24 cellular contexts compared by ENCODE assay signal in genomic region chr12:49878021-49878420, GRCh38. TPM values are rescaled to one million over a fixed set of nuclear protein-coding genes. Genes with fewer than 3 reads are reported as not detected.
DNase-seq lines count a peak whose midpoint lies in the region; ATAC-seq, FAIRE-seq and TF ChIP-seq lines count a peak whose summit lies in the region.
"Had no signal": no experiment of that assay in that cellular context is flagged by ENCODE, and none has a peak within 500 bp of the region (broad histone marks: within the 10 kb centered on the region; RNA-seq: fewer than 3 reads in every experiment).

No MANE protein-coding gene starts in this region.

- BruUV-seq in HepG2 (replicated peaks; lab: Mats Ljungman, UMichigan) = no TSS peak

- no peak for TF ChIP-seq POLR2A in HepG2 (IDR thresholded peaks at IDR 0.05; ENCODE audit: insufficient read depth in 1 of 2, low read depth in 2 of 2, low read length in 2 of 2)
- no peak for TF ChIP-seq POLR2A in right lobe of liver (IDR thresholded peaks at IDR 0.05)

- TF ChIP-seq CTCF in HepG2 (CRISPR knock-in tag; IDR thresholded peaks at IDR 0.05) (no peak), right lobe of liver (IDR thresholded peaks at IDR 0.05) (no peak), brain (conservative IDR thresholded peaks at IDR 0.05) (no peak), neural progenitor cell (IDR thresholded peaks at IDR 0.05) (no peak)

- H3K9me3 ChIP-seq in HepG2 (ENCODE audit: low read length) = peaks cover 26% of the 10 kb centered on the region
- H3K9me3 ChIP-seq in right lobe of liver = no peaks in the 10 kb centered on the region
- H3K9me3 ChIP-seq in neural progenitor cell (ENCODE audit: low read depth) = no peaks in the 10 kb centered on the region
- H3K9me3 ChIP-seq in CD4-positive, alpha-beta memory T cell (ENCODE audit: control insufficient read depth in 1 of 2, low read length in 2 of 2) = no peaks in the 10 kb centered on the region
- H3K9me3 ChIP-seq: BE2C had no signal

- peaks cover 30% of the 10 kb centered on the region for H3K4me1 Mint-ChIP-seq in brain
- H3K4me1 Mint-ChIP-seq in neural progenitor cell = peaks cover 16% of the 10 kb centered on the region
- peaks cover 0 to 3% (median 0%) of the 10 kb centered on the region in 4 donors for H3K4me1 Mint-ChIP-seq in CD4-positive, alpha-beta memory T cell
- H3K4me1 Mint-ChIP-seq in activated T-cell treated with anti-CD3 and anti-CD28 coated beads, Interleukin-2, amount 50 U/mL, for 4 hours (ENCODE audit: low read depth) = no peaks in the 10 kb centered on the region
- H3K4me1 Mint-ChIP-seq: CD14-positive monocyte had no signal

- H4K20me1 ChIP-seq in HepG2 (ENCODE audit: insufficient read depth, low read length) (no peaks in the 10 kb centered on the region), neural progenitor cell (ENCODE audit: low read depth) (no peaks in the 10 kb centered on the region)
- H4K20me1 ChIP-seq: BLaER1 treated with 17β-estradiol and CSF1 and Interleukin-3, amounts not matched to agents 10 nM and 100 nM had no signal

- peak overlapping the region in 3 of 5 experiments; percentile 10 to 36 (median 10) for H3K27ac Mint-ChIP-seq in brain
- no peak overlapping the region for H3K27ac Mint-ChIP-seq in neural progenitor cell
- H3K27ac Mint-ChIP-seq in CD4-positive, alpha-beta memory T cell = no peak overlapping the region
- H3K27ac Mint-ChIP-seq: CD14-positive monocyte; CD4-positive, alpha-beta T cell; GM23338 had no signal

- no peak overlapping the region for H3K4me3 ChIP-seq in HepG2 (replicated peaks in 1 of 3; ENCODE audit: insufficient read depth in 1 of 3, low read depth in 2 of 3, low read length in 3 of 3)
- no peak overlapping the region for H3K4me3 ChIP-seq in right lobe of liver
- H3K4me3 ChIP-seq in neural progenitor cell = no peak overlapping the region
- no peak overlapping the region for H3K4me3 ChIP-seq in CD4-positive, alpha-beta memory T cell (ENCODE audit: low read length in 2 of 2)
- H3K4me3 ChIP-seq: BLaER1 treated with 17β-estradiol and CSF1 and Interleukin-3, amounts not matched to agents 10 nM and 100 nM; GM23338 had no signal

- intact Hi-C loops in HepG2 (cut with micrococcal nuclease; ENCODE audit: unreplicated experiment) (no loop called here), right lobe of liver (cut with DNase I) (loop anchor here in 1 of 2 donors (10.0 kb wide), 1 partner anchor 187 kb away; no protein-coding TSS in a partner anchor)
- intact Hi-C loops in CD4-positive, alpha-beta memory T cell (cut with micrococcal nuclease) = no loop called here

- H3K4me1 ChIP-seq in HepG2 (ENCODE audit: insufficient read depth, low read length) (no peaks in the 10 kb centered on the region), right lobe of liver (no peaks in the 10 kb centered on the region), neural progenitor cell (peaks cover 19% of the 10 kb centered on the region)
- H3K4me1 ChIP-seq in CD4-positive, alpha-beta memory T cell (ENCODE audit: insufficient read depth, low read length) = no peaks in the 10 kb centered on the region
- H3K4me1 ChIP-seq: BLaER1 treated with 17β-estradiol and CSF1 and Interleukin-3, amounts not matched to agents 10 nM and 100 nM had no signal

- no peak overlapping the region for H3K27ac ChIP-seq in HepG2 (ENCODE audit: extremely low read length, insufficient read depth, low read length)
- no peak overlapping the region for H3K27ac ChIP-seq in right lobe of liver
- H3K27ac ChIP-seq in neural progenitor cell = no peak overlapping the region
- H3K27ac ChIP-seq in CD4-positive, alpha-beta memory T cell (ENCODE audit: low read depth, low read length) = no peak overlapping the region
- H3K27ac ChIP-seq: 22Rv1; BLaER1 treated with 17β-estradiol and CSF1 and Interleukin-3, amounts not matched to agents 10 nM and 100 nM had no signal

- WGBS in HepG2 (ENCODE audit: low lambda C conversion rate) = 63% methylated on average over 2 of the region's 2 CpGs
- WGBS in right lobe of liver (ENCODE audit: insufficient coverage, low coverage, low lambda C conversion rate, missing lambda C conversion rate) = 40% methylated on average over 2 of the region's 2 CpGs

- TF ChIP-seq EP300 in HepG2 (IDR thresholded peaks at IDR 0.05; ENCODE audit: low read depth in 2 of 2, low read length in 2 of 2) (no peak), HepG2 (CRISPR knock-in tag; IDR thresholded peaks at IDR 0.05; ENCODE audit: borderline replicate concordance) (no peak)

- no peaks in the 10 kb centered on the region for H3K36me3 ChIP-seq in HepG2 (replicated peaks in 1 of 2; ENCODE audit: control insufficient read depth in 1 of 2, insufficient read depth in 2 of 2, low read length in 2 of 2)
- no peaks in the 10 kb centered on the region for H3K36me3 ChIP-seq in right lobe of liver
- H3K36me3 ChIP-seq in neural progenitor cell = no peaks in the 10 kb centered on the region
- H3K36me3 ChIP-seq in CD4-positive, alpha-beta memory T cell (ENCODE audit: insufficient read depth, low read length) = no peaks in the 10 kb centered on the region
- H3K36me3 ChIP-seq: BE2C; BLaER1 treated with 17β-estradiol and CSF1 and Interleukin-3, amounts not matched to agents 10 nM and 100 nM had no signal

- no peak overlapping the region for H2AFZ ChIP-seq in HepG2 (ENCODE audit: low read length)
- H2AFZ ChIP-seq in neural progenitor cell (replicated peaks) = no peak overlapping the region
- H2AFZ ChIP-seq: GM23338 had no signal

- H3K79me2 ChIP-seq in HepG2 (ENCODE audit: insufficient read depth, low read length) (no peaks in the 10 kb centered on the region), neural progenitor cell (ENCODE audit: low read depth) (no peaks in the 10 kb centered on the region)

- ATAC-seq in HepG2 (no peak), right lobe of liver (no peak)
- no peak for ATAC-seq in activated T-cell treated with anti-CD3 and anti-CD28 coated beads, Interleukin-2, amount 50 U/mL, for 4 hours
- ATAC-seq: GM23338 had no signal

- H3K36me3 Mint-ChIP-seq in brain (peaks cover 33% of the 10 kb centered on the region), neural progenitor cell (no peaks in the 10 kb centered on the region)
- H3K36me3 Mint-ChIP-seq in CD4-positive, alpha-beta memory T cell = no peaks in the 10 kb centered on the region
- H3K36me3 Mint-ChIP-seq in activated T-cell treated with anti-CD3 and anti-CD28 coated beads, Interleukin-2, amount 50 U/mL, for 4 hours (ENCODE audit: insufficient read depth) = no peaks in the 10 kb centered on the region
- H3K36me3 Mint-ChIP-seq: CD14-positive monocyte had no signal

- H3K27me3 ChIP-seq in HepG2 (ENCODE audit: control insufficient read depth in 1 of 2, insufficient read depth in 2 of 2, low read length in 2 of 2) (peaks cover 2 to 12% of the 10 kb centered on the region in 2 experiments; a peak in 2 of 5 replicates), right lobe of liver (no peaks in the 10 kb centered on the region), neural progenitor cell (no peaks in the 10 kb centered on the region)
- H3K27me3 ChIP-seq in CD4-positive, alpha-beta memory T cell (ENCODE audit: insufficient read depth, low read length) = no peaks in the 10 kb centered on the region
- H3K27me3 ChIP-seq: BE2C; BLaER1 treated with 17β-estradiol and CSF1 and Interleukin-3, amounts not matched to agents 10 nM and 100 nM had no signal

- TF ChIP-seq RAD21 in HepG2 (CRISPR knock-in tag; IDR thresholded peaks at IDR 0.05) = no peak

- H3K4me2 ChIP-seq in HepG2 (ENCODE audit: low read depth, low read length) (no peak overlapping the region), neural progenitor cell (no peak overlapping the region)
- H3K4me2 ChIP-seq: BLaER1 treated with 17β-estradiol and CSF1 and Interleukin-3, amounts not matched to agents 10 nM and 100 nM; GM23338 had no signal

- peaks cover 57% of the 10 kb centered on the region for H3F3A ChIP-seq in neural progenitor cell (ENCODE audit: low read depth)

- no peak overlapping the region for H3K9ac ChIP-seq in HepG2 (ENCODE audit: insufficient read depth, low read depth, low read length)
- no peak overlapping the region for H3K9ac ChIP-seq in neural progenitor cell
- H3K9ac ChIP-seq: BLaER1 treated with 17β-estradiol and CSF1 and Interleukin-3, amounts not matched to agents 10 nM and 100 nM had no signal

- POLR2A ChIA-PET in HepG2 (lab: Yijun Ruan, JAX) = no interaction called here
- POLR2A ChIA-PET in CD4-positive, alpha-beta memory T cell (lab: Charles Lee; ENCODE audit: partially characterized antibody) = no interaction called here

- in situ Hi-C loops in HepG2 (cut with HindIII; ENCODE audit: extremely low pct_ligation_motif_present, low pct_unique_long_range_greater_than_20kb) = no loop called here

- DNase-seq in HepG2 (ENCODE audit: low spot score) (no peak), right lobe of liver (no peak), neural progenitor cell (ENCODE audit: low spot score) (no peak), activated gamma-delta T cell (lab: John Stamatoyannopoulos, UW) (no peak)
- DNase-seq in CD4-positive, alpha-beta memory T cell = no peak
- DNase-seq in activated T-cell treated with anti-CD3 and anti-CD28 coated beads, Interleukin-2, amount 50 U/mL, for 4 hours = no peak
- DNase-seq: AML-193; BE2C; Calu3; CD4-positive, alpha-beta T cell; COR-L47; DMS53; DMS79 treated with DMSO at 0.1 percent for 48 hours; GF-D8; HCEC 1CT had no signal

- CTCF ChIA-PET in HepG2 (lab: Yijun Ruan, JAX; ENCODE audit: low intra/inter-chr PET ratio, low total read pairs) = no interaction called here
- CTCF ChIA-PET in CD4-positive, alpha-beta memory T cell (lab: Charles Lee; ENCODE audit: partially characterized antibody) = no interaction called here

- H3K4me3 Mint-ChIP-seq in brain = peak overlapping the region in 1 of 5 experiments; percentile 5
- peak overlapping the region; percentile 1 for H3K4me3 Mint-ChIP-seq in neural progenitor cell
- no peak overlapping the region for H3K4me3 Mint-ChIP-seq in CD4-positive, alpha-beta memory T cell
- no peak overlapping the region for H3K4me3 Mint-ChIP-seq in activated T-cell treated with anti-CD3 and anti-CD28 coated beads, Interleukin-2, amount 50 U/mL, for 4 hours
- H3K4me3 Mint-ChIP-seq: CD14-positive monocyte; CD4-positive, alpha-beta T cell; GM23338 had no signal

- H3K27me3 Mint-ChIP-seq in brain (peaks cover 3% of the 10 kb centered on the region), neural progenitor cell (ENCODE audit: insufficient read depth, low read depth) (peaks cover 33% of the 10 kb centered on the region)
- no peaks in the 10 kb centered on the region for H3K27me3 Mint-ChIP-seq in CD4-positive, alpha-beta memory T cell
- H3K27me3 Mint-ChIP-seq in activated T-cell treated with anti-CD3 and anti-CD28 coated beads, Interleukin-2, amount 50 U/mL, for 4 hours (ENCODE audit: low read depth) = no peaks in the 10 kb centered on the region
- H3K27me3 Mint-ChIP-seq: CD4-positive, alpha-beta T cell had no signal

- H3K9me3 Mint-ChIP-seq in brain = peaks cover 0 to 24% (median 0%) of the 10 kb centered on the region in 5 experiments
- peaks cover 24% of the 10 kb centered on the region for H3K9me3 Mint-ChIP-seq in neural progenitor cell
- peaks cover 0 to 3% (median 0%) of the 10 kb centered on the region in 8 donors for H3K9me3 Mint-ChIP-seq in CD4-positive, alpha-beta memory T cell
- H3K9me3 Mint-ChIP-seq in activated T-cell treated with anti-CD3 and anti-CD28 coated beads, Interleukin-2, amount 50 U/mL, for 4 hours = no peaks in the 10 kb centered on the region
- H3K9me3 Mint-ChIP-seq: CD4-positive, alpha-beta T cell had no signal

- FAIRE-seq in HepG2 (lab: Jason Lieb, UNC) = peak; percentile 18
- FAIRE-seq: A204.1, GM18507, H54 had no signal

RNA-seq across cellular contexts. Expression of gene FAIM2, which starts 25.7 kb away (rescaled TPM):
- total RNA-seq in HepG2 (2016; rRNA removed; fragmentation: Illumina TruSeq; extraction: Trizol) = not detected in 2 replicates
- not detected in 2 replicates for total RNA-seq in HepG2 (2016; cell fraction: cytosol; rRNA removed; fragmentation: Illumina TruSeq; extraction: Trizol; ENCODE audit: low read depth)
- total RNA-seq in HepG2 (2016; cell fraction: insoluble cytoplasmic fraction; rRNA removed; fragmentation: Illumina TruSeq; extraction: Trizol) = not detected in 2 replicates
- not detected in 2 replicates for total RNA-seq in HepG2 (2016; cell fraction: membrane; rRNA removed; fragmentation: Illumina TruSeq; extraction: Trizol)
- not detected in 2 replicates for total RNA-seq in HepG2 (2016; cell fraction: nucleus; rRNA removed; fragmentation: Illumina TruSeq; extraction: Trizol)
- not detected in 2 replicates for polyA plus RNA-seq in HepG2 (2011; rRNA removed)
- polyA plus RNA-seq in HepG2 (2011; cell fraction: cytosol; rRNA removed) = 0.01 and 0.03 TPM in 2 replicates
- 0.21 TPM in 1 of 2 replicates, not detected in the other for polyA plus RNA-seq in HepG2 (2011; cell fraction: nucleus; rRNA removed)
- not detected in 2 replicates for polyA plus RNA-seq in HepG2 (2012)
- not detected in 2 replicates for polyA plus RNA-seq in HepG2 (2016; cell fraction: cytosol; fragmentation: Illumina TruSeq; extraction: Trizol; ENCODE audit: low read depth)
- not detected in 2 replicates for polyA plus RNA-seq in HepG2 (2016; cell fraction: insoluble cytoplasmic fraction; fragmentation: Illumina TruSeq; extraction: Trizol; ENCODE audit: low read depth)
- not detected in 2 replicates for polyA plus RNA-seq in HepG2 (2016; cell fraction: membrane; fragmentation: Illumina TruSeq; extraction: Trizol; ENCODE audit: low read depth)
- not detected in 2 replicates for polyA plus RNA-seq in HepG2 (2016; cell fraction: nucleus; fragmentation: Illumina TruSeq; extraction: Trizol; ENCODE audit: insufficient read depth, low read depth)
- 0.65 TPM in 1 of 2 replicates, not detected in the other for polyA minus RNA-seq in HepG2 (2011; rRNA and poly(A)+ RNA removed; ENCODE audit: low replicate concordance)
- polyA minus RNA-seq in HepG2 (2011; cell fraction: cytosol; rRNA and poly(A)+ RNA removed) = not detected in 2 replicates
- polyA minus RNA-seq in HepG2 (2011; cell fraction: nucleus; rRNA and poly(A)+ RNA removed) = not detected in 2 replicates
- total RNA-seq in right lobe of liver = under 1 TPM in 1 of 6 experiments, not detected in 5; 0.16 TPM
- polyA plus RNA-seq in brain (ENCODE audit: insufficient read depth, low read depth, low replicate concordance) = 213 TPM
- total RNA-seq in neural progenitor cell (ENCODE audit: low replicate concordance) = 0.39 and 1.2 TPM in 2 replicates
- total RNA-seq in CD4-positive, alpha-beta memory T cell = under 1 TPM; 0.08 to 0.17 TPM
- under 1 TPM in 1 of 2 donors, not detected in 1; 0.59 TPM for polyA plus RNA-seq in CD4-positive, alpha-beta memory T cell
- under 1 TPM in 2 of 3 donors, not detected in 1; 0.16 to 0.54 TPM for total RNA-seq in activated T-cell treated with anti-CD3 and anti-CD28 coated beads, Interleukin-2, amount 50 U/mL, for 4 hours
- total RNA-seq: Calu3; CD4-positive, alpha-beta T cell; G401 had no signal
- polyA plus RNA-seq: CD14-positive monocyte had no signal

RNA-seq across cellular contexts. Expression of gene BCDIN3D, which starts 35.1 kb away (rescaled TPM):
- 1.8 and 2.5 TPM in 2 replicates for total RNA-seq in HepG2 (2016; rRNA removed; fragmentation: Illumina TruSeq; extraction: Trizol)
- total RNA-seq in HepG2 (2016; cell fraction: cytosol; rRNA removed; fragmentation: Illumina TruSeq; extraction: Trizol; ENCODE audit: low read depth) = 1.6 and 1.7 TPM in 2 replicates
- 2.2 and 3.0 TPM in 2 replicates for total RNA-seq in HepG2 (2016; cell fraction: insoluble cytoplasmic fraction; rRNA removed; fragmentation: Illumina TruSeq; extraction: Trizol)
- 2.1 and 3.4 TPM in 2 replicates for total RNA-seq in HepG2 (2016; cell fraction: membrane; rRNA removed; fragmentation: Illumina TruSeq; extraction: Trizol)
- 2.6 and 3.0 TPM in 2 replicates for total RNA-seq in HepG2 (2016; cell fraction: nucleus; rRNA removed; fragmentation: Illumina TruSeq; extraction: Trizol)
- 2.0 and 2.2 TPM in 2 replicates for polyA plus RNA-seq in HepG2 (2011; rRNA removed)
- 1.4 and 1.7 TPM in 2 replicates for polyA plus RNA-seq in HepG2 (2011; cell fraction: cytosol; rRNA removed)
- polyA plus RNA-seq in HepG2 (2011; cell fraction: nucleus; rRNA removed) = 1.3 and 2.3 TPM in 2 replicates
- polyA plus RNA-seq in HepG2 (2012) = 1.7 and 2.6 TPM in 2 replicates
- 0.54 and 0.63 TPM in 2 replicates for polyA plus RNA-seq in HepG2 (2016; cell fraction: cytosol; fragmentation: Illumina TruSeq; extraction: Trizol; ENCODE audit: low read depth)
- 1.6 and 1.7 TPM in 2 replicates for polyA plus RNA-seq in HepG2 (2016; cell fraction: insoluble cytoplasmic fraction; fragmentation: Illumina TruSeq; extraction: Trizol; ENCODE audit: low read depth)
- polyA plus RNA-seq in HepG2 (2016; cell fraction: membrane; fragmentation: Illumina TruSeq; extraction: Trizol; ENCODE audit: low read depth) = 0.76 and 1.1 TPM in 2 replicates
- 2.7 and 2.8 TPM in 2 replicates for polyA plus RNA-seq in HepG2 (2016; cell fraction: nucleus; fragmentation: Illumina TruSeq; extraction: Trizol; ENCODE audit: insufficient read depth, low read depth)
- polyA minus RNA-seq in HepG2 (2011; rRNA and poly(A)+ RNA removed; ENCODE audit: low replicate concordance) = 2.9 and 10.2 TPM in 2 replicates
- 0.97 and 2.2 TPM in 2 replicates for polyA minus RNA-seq in HepG2 (2011; cell fraction: cytosol; rRNA and poly(A)+ RNA removed)
- 2.8 and 3.5 TPM in 2 replicates for polyA minus RNA-seq in HepG2 (2011; cell fraction: nucleus; rRNA and poly(A)+ RNA removed)
- 1 to 10 TPM; 1.6 to 3.6 (median 2.6) TPM for total RNA-seq in right lobe of liver
- polyA plus RNA-seq in brain (ENCODE audit: insufficient read depth, low read depth, low replicate concordance) = 3.6 TPM
- total RNA-seq in neural progenitor cell (ENCODE audit: low replicate concordance) = 3.8 and 5.3 TPM in 2 replicates
- 10 to 100 TPM; 16.0 to 17.5 TPM for total RNA-seq in CD4-positive, alpha-beta memory T cell
- polyA plus RNA-seq in CD4-positive, alpha-beta memory T cell = 1 to 10 TPM; 5.3 to 7.7 TPM
- 1 to 10 TPM; 4.2 to 6.0 (median 4.3) TPM for total RNA-seq in activated T-cell treated with anti-CD3 and anti-CD28 coated beads, Interleukin-2, amount 50 U/mL, for 4 hours

RNA-seq across cellular contexts. Expression of gene NCKAP5L, which starts 49.8 kb away (rescaled TPM):
- total RNA-seq in HepG2 (2016; rRNA removed; fragmentation: Illumina TruSeq; extraction: Trizol) = 5.9 and 9.0 TPM in 2 replicates
- 3.1 and 3.3 TPM in 2 replicates for total RNA-seq in HepG2 (2016; cell fraction: cytosol; rRNA removed; fragmentation: Illumina TruSeq; extraction: Trizol; ENCODE audit: low read depth)
- total RNA-seq in HepG2 (2016; cell fraction: insoluble cytoplasmic fraction; rRNA removed; fragmentation: Illumina TruSeq; extraction: Trizol) = 5.1 and 8.3 TPM in 2 replicates
- 5.3 and 5.9 TPM in 2 replicates for total RNA-seq in HepG2 (2016; cell fraction: membrane; rRNA removed; fragmentation: Illumina TruSeq; extraction: Trizol)
- 10.1 and 11.1 TPM in 2 replicates for total RNA-seq in HepG2 (2016; cell fraction: nucleus; rRNA removed; fragmentation: Illumina TruSeq; extraction: Trizol)
- 4.1 and 5.5 TPM in 2 replicates for polyA plus RNA-seq in HepG2 (2011; rRNA removed)
- 1.7 and 3.1 TPM in 2 replicates for polyA plus RNA-seq in HepG2 (2011; cell fraction: cytosol; rRNA removed)
- 15.9 and 16.8 TPM in 2 replicates for polyA plus RNA-seq in HepG2 (2011; cell fraction: nucleus; rRNA removed)
- polyA plus RNA-seq in HepG2 (2012) = 4.7 and 6.8 TPM in 2 replicates
- 0.32 and 0.37 TPM in 2 replicates for polyA plus RNA-seq in HepG2 (2016; cell fraction: cytosol; fragmentation: Illumina TruSeq; extraction: Trizol; ENCODE audit: low read depth)
- 5.7 and 8.4 TPM in 2 replicates for polyA plus RNA-seq in HepG2 (2016; cell fraction: insoluble cytoplasmic fraction; fragmentation: Illumina TruSeq; extraction: Trizol; ENCODE audit: low read depth)
- 1.3 and 1.7 TPM in 2 replicates for polyA plus RNA-seq in HepG2 (2016; cell fraction: membrane; fragmentation: Illumina TruSeq; extraction: Trizol; ENCODE audit: low read depth)
- 20.5 and 22.7 TPM in 2 replicates for polyA plus RNA-seq in HepG2 (2016; cell fraction: nucleus; fragmentation: Illumina TruSeq; extraction: Trizol; ENCODE audit: insufficient read depth, low read depth)
- 10.1 and 13.6 TPM in 2 replicates for polyA minus RNA-seq in HepG2 (2011; rRNA and poly(A)+ RNA removed; ENCODE audit: low replicate concordance)
- 5.5 and 6.3 TPM in 2 replicates for polyA minus RNA-seq in HepG2 (2011; cell fraction: cytosol; rRNA and poly(A)+ RNA removed)
- 13.2 and 14.7 TPM in 2 replicates for polyA minus RNA-seq in HepG2 (2011; cell fraction: nucleus; rRNA and poly(A)+ RNA removed)
- total RNA-seq in right lobe of liver = 1 to 10 TPM; 7.0 to 8.8 (median 7.9) TPM
- 15.3 TPM for polyA plus RNA-seq in brain (ENCODE audit: insufficient read depth, low read depth, low replicate concordance)
- total RNA-seq in neural progenitor cell (ENCODE audit: low replicate concordance) = 5.6 and 19.0 TPM in 2 replicates
- 10 to 100 TPM; 10.4 to 11.2 TPM for total RNA-seq in CD4-positive, alpha-beta memory T cell
- 1 to 10 TPM in 1 of 2 donors, under 1 TPM in 1; 0.20 to 3.5 TPM for polyA plus RNA-seq in CD4-positive, alpha-beta memory T cell
- 1 to 10 TPM; 6.3 to 7.7 (median 6.8) TPM for total RNA-seq in activated T-cell treated with anti-CD3 and anti-CD28 coated beads, Interleukin-2, amount 50 U/mL, for 4 hours

Comparison
In these comparisons a context has a peak if more than half of its experiments do, and no peak if none do; other contexts are left out.
1. H3K27ac Mint-ChIP-seq: peak in brain (3 of 5); none in neural progenitor cell (single experiment) and CD4-positive, alpha-beta memory T cell (0 of 7).